18 cellular contexts compared by ENCODE assay signal in genomic region chr6:111743318-111743717, GRCh38.
A peak's percentile ranks its signal among the peaks of the same experiment; 100 is the strongest.
DNase-seq lines count a peak whose midpoint lies in the region; ATAC-seq and TF ChIP-seq lines count a peak whose summit lies in the region.
"Had no signal": no experiment of that assay in that cellular context is flagged by ENCODE, and none has a peak within 500 bp of the region (broad histone marks: within the 10 kb centered on the region; RNA-seq: fewer than 3 reads in every experiment).

No MANE protein-coding gene starts in this region.

- H3K36me3 ChIP-seq in right atrium auricular region: no peaks in the 10 kb centered on the region
- H3K36me3 ChIP-seq in colonic mucosa: no peaks in the 10 kb centered on the region
- H3K36me3 ChIP-seq: pancreas, tibial nerve had no signal

- H3K27me3 ChIP-seq in right atrium auricular region: no peaks in the 10 kb centered on the region
- H3K27me3 ChIP-seq in colonic mucosa: no peaks in the 10 kb centered on the region
- H3K27me3 ChIP-seq: pancreas, tibial nerve had no signal

- H3K9ac ChIP-seq in colonic mucosa (ENCODE audit: low read depth in 2 of 2, low read length in 2 of 2): no peak overlapping the region

- H3K36me3 Mint-ChIP-seq in activated CD4-positive, alpha-beta T cell treated with anti-CD3 and anti-CD28 coated beads, Interleukin-2, amount 10 ng/mL, durations not matched to agents 7 days and 5 days (ENCODE audit: low read depth): peaks cover 77% of the 10 kb centered on the region
- peaks cover 76% of the 10 kb centered on the region for H3K36me3 Mint-ChIP-seq in T-cell

- POLR2A ChIA-PET in activated CD4-positive, alpha-beta T cell treated with anti-CD3 and anti-CD28 coated beads, Interleukin-2, amount 10 ng/mL, durations not matched to agents 7 days and 5 days (lab: Charles Lee): interaction anchor here (0.6 kb wide), 1 partner anchor 10 kb away, joined by 3 read pairs; no protein-coding TSS in a partner anchor
- POLR2A ChIA-PET in T-cell (lab: Charles Lee): interaction anchor here in 1 of 2 donors (0.6 kb wide), 1 partner anchor 38 kb away, joined by 10 read pairs; no protein-coding TSS in a partner anchor

- no peak for DNase-seq in activated CD4-positive, alpha-beta T cell treated with anti-CD3 and anti-CD28 coated beads, Interleukin-2, amount 10 ng/mL, durations not matched to agents 7 days and 5 days
- DNase-seq in activated CD4-positive, alpha-beta T cell treated with anti-CD3 and anti-CD28 coated beads for 48 hours: no peak
- DNase-seq in T-cell (no peak), right atrium auricular region (ENCODE audit: low spot score) (no peak), putamen (ENCODE audit: low spot score) (peak; percentile 31), colonic mucosa (no peak)
- DNase-seq: 8988T; activated CD4-positive, CD25-positive, alpha-beta regulatory T cell treated with anti-CD3 and anti-CD28 coated beads, Interleukin-2, amount 50 U/mL, for 72 hours; activated naive CD8-positive, alpha-beta T cell treated with anti-CD3 and anti-CD28 coated beads, Interleukin-2, amount 10 ng/mL, durations not matched to agents 7 days and 5 days; effector CD4-positive, alpha-beta T cell; kidney glomerular epithelial cell; NCI-H187 treated with DMSO at 0.1 percent for 48 hours; NCI-H446 treated with DMSO at 0.1 percent for 48 hours; pancreas; SIG-M5 had no signal

- peak overlapping the region; percentile 46 to 54 for H3K27ac ChIP-seq in right atrium auricular region
- H3K27ac ChIP-seq in colonic mucosa: no peak overlapping the region
- H3K27ac ChIP-seq: pancreas had no signal

- H3K27ac Mint-ChIP-seq in activated CD4-positive, alpha-beta T cell treated with anti-CD3 and anti-CD28 coated beads, Interleukin-2, amount 10 ng/mL, durations not matched to agents 7 days and 5 days: peak overlapping the region; percentile 42
- peak overlapping the region; percentile 32 to 73 for H3K27ac Mint-ChIP-seq in T-cell
- H3K27ac Mint-ChIP-seq: activated naive CD8-positive, alpha-beta T cell treated with anti-CD3 and anti-CD28 coated beads, Interleukin-2, amount 10 ng/mL, durations not matched to agents 7 days and 5 days had no signal

- H3K4me3 Mint-ChIP-seq in activated CD4-positive, alpha-beta T cell treated with anti-CD3 and anti-CD28 coated beads, Interleukin-2, amount 10 ng/mL, durations not matched to agents 7 days and 5 days: no peak overlapping the region
- peak overlapping the region in 1 of 3 donors; percentile 9 for H3K4me3 Mint-ChIP-seq in T-cell
- H3K4me3 Mint-ChIP-seq: activated naive CD8-positive, alpha-beta T cell treated with anti-CD3 and anti-CD28 coated beads, Interleukin-2, amount 10 ng/mL, durations not matched to agents 7 days and 5 days had no signal

- H3K27me3 Mint-ChIP-seq in activated CD4-positive, alpha-beta T cell treated with anti-CD3 and anti-CD28 coated beads, Interleukin-2, amount 10 ng/mL, durations not matched to agents 7 days and 5 days: no peaks in the 10 kb centered on the region
- H3K27me3 Mint-ChIP-seq in T-cell: no peaks in the 10 kb centered on the region
- H3K27me3 Mint-ChIP-seq: activated naive CD8-positive, alpha-beta T cell treated with anti-CD3 and anti-CD28 coated beads, Interleukin-2, amount 10 ng/mL, durations not matched to agents 7 days and 5 days had no signal

- H3K4me1 ChIP-seq in right atrium auricular region (peaks cover 0 to 56% of the 10 kb centered on the region in 2 donors), colonic mucosa (no peaks in the 10 kb centered on the region)
- H3K4me1 ChIP-seq: pancreas had no signal

- H3K9me3 Mint-ChIP-seq in activated CD4-positive, alpha-beta T cell treated with anti-CD3 and anti-CD28 coated beads, Interleukin-2, amount 10 ng/mL, durations not matched to agents 7 days and 5 days: no peaks in the 10 kb centered on the region
- H3K9me3 Mint-ChIP-seq in T-cell: no peaks in the 10 kb centered on the region
- H3K9me3 Mint-ChIP-seq: activated naive CD8-positive, alpha-beta T cell treated with anti-CD3 and anti-CD28 coated beads, Interleukin-2, amount 10 ng/mL, durations not matched to agents 7 days and 5 days had no signal

- H3K4me3 ChIP-seq in right atrium auricular region (no peak overlapping the region), colonic mucosa (no peak overlapping the region)
- H3K4me3 ChIP-seq: pancreas, tibial nerve had no signal

- peaks cover 86% of the 10 kb centered on the region for H3K4me1 Mint-ChIP-seq in activated CD4-positive, alpha-beta T cell treated with anti-CD3 and anti-CD28 coated beads, Interleukin-2, amount 10 ng/mL, durations not matched to agents 7 days and 5 days
- peaks cover 94 to 96% (median 95%) of the 10 kb centered on the region in 3 donors for H3K4me1 Mint-ChIP-seq in T-cell

- no peaks in the 10 kb centered on the region for H3K9me3 ChIP-seq in right atrium auricular region
- no peaks in the 10 kb centered on the region for H3K9me3 ChIP-seq in colonic mucosa
- H3K9me3 ChIP-seq: pancreas, tibial nerve had no signal

- no peak for TF ChIP-seq CTCF in right atrium auricular region (IDR thresholded peaks at IDR 0.05)
- no peak for TF ChIP-seq CTCF in colonic mucosa (IDR thresholded peaks at IDR 0.05)

- CTCF ChIA-PET in activated CD4-positive, alpha-beta T cell treated with anti-CD3 and anti-CD28 coated beads, Interleukin-2, amount 10 ng/mL, durations not matched to agents 7 days and 5 days (lab: Charles Lee): interaction anchor here (1.4 kb wide), 1 partner anchor 21 kb away, joined by 3 read pairs; no protein-coding TSS in a partner anchor
- CTCF ChIA-PET in T-cell (lab: Charles Lee): interaction anchor here (0.7 to 1.2 kb wide), 4 partner anchors 8 to 103 kb away, joined by 3 to 5 read pairs (median 4); no protein-coding TSS in a partner anchor

- ATAC-seq in T-cell (replicated peaks in 1 of 4): no peak
- no peak for ATAC-seq in HG02623 (IDR thresholded peaks at IDR 0.05; ENCODE audit: unreplicated experiment)
- no peak for ATAC-seq in GM21529 (IDR thresholded peaks at IDR 0.05; ENCODE audit: unreplicated experiment)

- intact Hi-C loops in colonic mucosa (cut with DNase I): no loop called here
